20 cellular contexts compared by ENCODE assay signal in genomic region chr16:88762258-88762870, GRCh38. TPM values are rescaled to one million over a fixed set of nuclear protein-coding genes. Genes with fewer than 3 reads are reported as not detected.
A peak's percentile ranks its signal among the peaks of the same experiment; 100 is the strongest.
DNase-seq lines count a peak whose midpoint lies in the region; ATAC-seq and TF ChIP-seq lines count a peak whose summit lies in the region.
"Had no signal": no experiment of that assay in that cellular context is flagged by ENCODE, and none has a peak within 500 bp of the region (broad histone marks: within the 10 kb centered on the region; RNA-seq: fewer than 3 reads in every experiment).

No MANE protein-coding gene starts in this region.

- intact Hi-C loops in aorta (cut with DNase I) = no loop called here

- H3K27ac Mint-ChIP-seq in T-helper 17 cell (peak overlapping the region; percentile 78), mesothelial cell of epicardium (peak overlapping the region; percentile 98)
- no peak overlapping the region for H3K27ac Mint-ChIP-seq in stimulated activated naive CD8-positive, alpha-beta T cell treated with anti-CD3 and anti-CD28 coated beads, Interleukin-15, amount 100 ng/mL, for 72 hours
- H3K27ac Mint-ChIP-seq: activated naive CD8-positive, alpha-beta T cell treated with anti-CD3 and anti-CD28 coated beads for 36 hours; CD4-positive, CD25-positive, alpha-beta regulatory T cell; T-helper 2 cell treated with Interferon-gamma antibody and Interleukin-4, amounts not matched to agents 5 μg/mL and 100 μg/mL, for 36 hours had no signal

- H3K27me3 Mint-ChIP-seq in T-helper 17 cell (no peaks in the 10 kb centered on the region), mesothelial cell of epicardium (ENCODE audit: low read depth) (no peaks in the 10 kb centered on the region)
- no peaks in the 10 kb centered on the region for H3K27me3 Mint-ChIP-seq in stimulated activated naive CD8-positive, alpha-beta T cell treated with anti-CD3 and anti-CD28 coated beads, Interleukin-15, amount 100 ng/mL, for 72 hours
- H3K27me3 Mint-ChIP-seq: activated naive CD8-positive, alpha-beta T cell treated with anti-CD3 and anti-CD28 coated beads for 36 hours; CD4-positive, CD25-positive, alpha-beta regulatory T cell had no signal

- no peaks in the 10 kb centered on the region for H3K27me3 ChIP-seq in BLaER1 treated with 17β-estradiol and CSF1 and Interleukin-3, amounts not matched to agents 10 nM and 100 nM
- H3K27me3 ChIP-seq in aorta (ENCODE audit: control insufficient read depth in 1 of 2, insufficient read depth in 2 of 2, low read length in 1 of 2) = no peaks in the 10 kb centered on the region
- H3K27me3 ChIP-seq: brain microvascular endothelial cell, SJSA1, tibial artery had no signal

- ATAC-seq in T-helper 17 cell = no peak
- ATAC-seq in aorta (ENCODE audit: low FRiP score) = no peak
- ATAC-seq in stimulated activated naive CD8-positive, alpha-beta T cell treated with anti-CD3 and anti-CD28 coated beads, Interleukin-15, amount 100 ng/mL, for 72 hours = no peak

- H3K9me3 Mint-ChIP-seq in mesothelial cell of epicardium = no peaks in the 10 kb centered on the region
- H3K9me3 Mint-ChIP-seq in stimulated activated naive CD8-positive, alpha-beta T cell treated with anti-CD3 and anti-CD28 coated beads, Interleukin-15, amount 100 ng/mL, for 72 hours = no peaks in the 10 kb centered on the region
- H3K9me3 Mint-ChIP-seq: activated naive CD8-positive, alpha-beta T cell treated with anti-CD3 and anti-CD28 coated beads for 36 hours; CD4-positive, CD25-positive, alpha-beta regulatory T cell; T-helper 2 cell treated with Interferon-gamma antibody and Interleukin-4, amounts not matched to agents 5 μg/mL and 100 μg/mL, for 36 hours had no signal

- peak overlapping the region in 8 of 11 experiments; percentile 3 to 42 (median 28); a peak in 8 of 22 replicates for H3K4me2 ChIP-seq in BLaER1 treated with 17β-estradiol and CSF1 and Interleukin-3, amounts not matched to agents 10 nM and 100 nM

- peaks cover 31% of the 10 kb centered on the region for H3K4me1 Mint-ChIP-seq in T-helper 17 cell
- peaks cover 62% of the 10 kb centered on the region for H3K4me1 Mint-ChIP-seq in mesothelial cell of epicardium
- peaks cover 27% of the 10 kb centered on the region for H3K4me1 Mint-ChIP-seq in stimulated activated naive CD8-positive, alpha-beta T cell treated with anti-CD3 and anti-CD28 coated beads, Interleukin-15, amount 100 ng/mL, for 72 hours

- H3K9ac ChIP-seq in BLaER1 treated with 17β-estradiol and CSF1 and Interleukin-3, amounts not matched to agents 10 nM and 100 nM = peak overlapping the region in 2 of 11 experiments; percentile 15 to 24; a peak in 4 of 22 replicates

- H3K4me1 ChIP-seq in BLaER1 treated with 17β-estradiol and CSF1 and Interleukin-3, amounts not matched to agents 10 nM and 100 nM = peaks cover 70 to 97% (median 92%) of the 10 kb centered on the region in 10 experiments
- H3K4me1 ChIP-seq in aorta (ENCODE audit: control insufficient read depth in 1 of 2, insufficient read depth in 2 of 2, low read length in 2 of 2) = no peaks in the 10 kb centered on the region

- H3K36me3 ChIP-seq in BLaER1 treated with 17β-estradiol and CSF1 and Interleukin-3, amounts not matched to agents 10 nM and 100 nM = peaks cover 6 to 69% (median 32%) of the 10 kb centered on the region in 11 experiments; a peak in 20 of 22 replicates
- H3K36me3 ChIP-seq in aorta (ENCODE audit: control insufficient read depth in 1 of 2, insufficient read depth in 2 of 2, low read length in 1 of 2) = no peaks in the 10 kb centered on the region

- peak overlapping the region in 1 of 11 experiments; percentile 9; a peak in 1 of 22 replicates for H3K27ac ChIP-seq in BLaER1 treated with 17β-estradiol and CSF1 and Interleukin-3, amounts not matched to agents 10 nM and 100 nM
- no peak overlapping the region for H3K27ac ChIP-seq in aorta (ENCODE audit: low read depth in 1 of 2, low read length in 2 of 2)
- H3K27ac ChIP-seq: brain microvascular endothelial cell, epithelial cell of prostate, SJSA1, tibial artery had no signal

- H3K4me3 Mint-ChIP-seq in T-helper 17 cell (no peak overlapping the region), mesothelial cell of epicardium (no peak overlapping the region)
- H3K4me3 Mint-ChIP-seq in stimulated activated naive CD8-positive, alpha-beta T cell treated with anti-CD3 and anti-CD28 coated beads, Interleukin-15, amount 100 ng/mL, for 72 hours = no peak overlapping the region
- H3K4me3 Mint-ChIP-seq: activated naive CD8-positive, alpha-beta T cell treated with anti-CD3 and anti-CD28 coated beads for 36 hours; CD4-positive, CD25-positive, alpha-beta regulatory T cell; T-helper 2 cell treated with Interferon-gamma antibody and Interleukin-4, amounts not matched to agents 5 μg/mL and 100 μg/mL, for 36 hours had no signal

- 77% methylated on average over 16 of the region's 16 CpGs for WGBS in aorta, 2 donors

- DNase-seq in T-helper 17 cell = no peak
- no peak for DNase-seq in mesothelial cell of epicardium (ENCODE audit: low spot score in 2 of 2, unreplicated experiment in 2 of 2)
- no peak for DNase-seq in aorta
- DNase-seq in stimulated activated naive CD8-positive, alpha-beta T cell treated with anti-CD3 and anti-CD28 coated beads, Interleukin-15, amount 100 ng/mL, for 72 hours = no peak
- DNase-seq in stimulated activated naive CD4-positive, alpha-beta T cell treated with Interleukin-2 at 50 U/mL for 16 hours (lab: John Stamatoyannopoulos, UW) = no peak
- DNase-seq: activated CD4-positive, CD25-positive, alpha-beta regulatory T cell; activated naive CD8-positive, alpha-beta T cell treated with anti-CD3 and anti-CD28 coated beads for 36 hours; activated T-cell treated with anti-CD3 and anti-CD28 coated beads, Interleukin-2, amount 50 U/mL, for 48 hours; brain microvascular endothelial cell; CD4-positive, CD25-positive, alpha-beta regulatory T cell; dermis blood vessel endothelial cell; NCI-H1417 treated with DMSO at 0.1 percent for 48 hours; NCI-H748 treated with DMSO at 0.1 percent for 48 hours; OCI-M1; tibial artery had no signal

- peaks cover 98 to 100% (median 99%) of the 10 kb centered on the region in 11 experiments for H4K20me1 ChIP-seq in BLaER1 treated with 17β-estradiol and CSF1 and Interleukin-3, amounts not matched to agents 10 nM and 100 nM

- H3K36me3 Mint-ChIP-seq in T-helper 17 cell (ENCODE audit: low read depth) (no peaks in the 10 kb centered on the region), mesothelial cell of epicardium (no peaks in the 10 kb centered on the region)

- no peak for TF ChIP-seq CTCF in mesothelial cell of epicardium (IDR thresholded peaks at IDR 0.05; ENCODE audit: unreplicated experiment)

- no peak overlapping the region for H3K4me3 ChIP-seq in BLaER1 treated with 17β-estradiol and CSF1 and Interleukin-3, amounts not matched to agents 10 nM and 100 nM
- H3K4me3 ChIP-seq in aorta (ENCODE audit: low read length in 2 of 2) = no peak overlapping the region
- H3K4me3 ChIP-seq: mucosa of descending colon, SJSA1, tibial artery had no signal

- peaks cover 0 to 5% (median 0%) of the 10 kb centered on the region in 11 experiments; a peak in 2 of 22 replicates for H3K9me3 ChIP-seq in BLaER1 treated with 17β-estradiol and CSF1 and Interleukin-3, amounts not matched to agents 10 nM and 100 nM (replicated peaks in 1 of 11)
- no peaks in the 10 kb centered on the region for H3K9me3 ChIP-seq in T-helper 17 cell (ENCODE audit: control insufficient read depth, low read length, poor library complexity, severe bottlenecking)
- no peaks in the 10 kb centered on the region for H3K9me3 ChIP-seq in aorta (ENCODE audit: control insufficient read depth, low read length)
- H3K9me3 ChIP-seq: mucosa of descending colon, SJSA1 had no signal

RNA-seq across cellular contexts. Expression of gene PIEZO1, which starts 22.7 kb away (rescaled TPM):
- total RNA-seq in T-helper 17 cell = 100 to 1,000 TPM; 272 to 318 TPM
- 148 to 160 TPM (median 151 TPM) in 3 replicates for total RNA-seq in mesothelial cell of epicardium
- total RNA-seq in aorta = 100 to 1,000 TPM; 101 to 120 TPM
- polyA plus RNA-seq in aorta = 100 to 1,000 TPM in 1 of 2 donors, 10 to 100 TPM in 1; 35.9 to 205 TPM

RNA-seq across cellular contexts. Expression of gene CDT1, which starts 41.2 kb away (rescaled TPM):
- 1 to 10 TPM in 1 of 2 donors, under 1 TPM in 1; 0.42 to 1.3 TPM for total RNA-seq in T-helper 17 cell
- total RNA-seq in mesothelial cell of epicardium = 14.1 to 15.9 TPM (median 14.6 TPM) in 3 replicates
- 1 to 10 TPM in 1 of 2 donors, under 1 TPM in 1; 0.88 to 1.5 TPM for total RNA-seq in aorta
- 1 to 10 TPM in 1 of 2 donors, under 1 TPM in 1; 0.05 to 1.0 TPM for polyA plus RNA-seq in aorta

RNA-seq across cellular contexts. Expression of gene APRT, which starts 49.4 kb away (rescaled TPM):
- total RNA-seq in T-helper 17 cell (100 to 1,000 TPM; 130 to 158 TPM), mesothelial cell of epicardium (95.9 to 99.2 TPM (median 96.2 TPM) in 3 replicates), aorta (10 to 100 TPM; 60.2 to 61.3 TPM)
- polyA plus RNA-seq in aorta = 100 to 1,000 TPM in 1 of 2 donors, 10 to 100 TPM in 1; 88.6 to 116 TPM

RNA-seq across cellular contexts. Expression of gene CTU2, which starts 56.1 kb away (rescaled TPM):
- 10 to 100 TPM; 22.4 to 33.6 TPM for total RNA-seq in T-helper 17 cell
- total RNA-seq in mesothelial cell of epicardium = 22.2 to 28.2 TPM (median 22.2 TPM) in 3 replicates
- total RNA-seq in aorta = 10 to 100 TPM; 15.8 to 17.0 TPM
- 10 to 100 TPM in 1 of 2 donors, 1 to 10 TPM in 1; 4.0 to 18.4 TPM for polyA plus RNA-seq in aorta

RNA-seq across cellular contexts. Expression of gene RNF166, which starts 56.2 kb away (rescaled TPM):
- total RNA-seq in T-helper 17 cell (100 to 1,000 TPM; 235 to 398 TPM), mesothelial cell of epicardium (20.9 to 22.9 TPM (median 21.4 TPM) in 3 replicates), aorta (10 to 100 TPM; 18.0 to 39.4 TPM)
- 10 to 100 TPM; 16.2 to 27.4 TPM for polyA plus RNA-seq in aorta

Comparison
In these comparisons a context has a peak if more than half of its experiments do, and no peak if none do; other contexts are left out.
1. H3K27ac Mint-ChIP-seq: peak in T-helper 17 cell (single experiment) and mesothelial cell of epicardium (single experiment); none in stimulated activated naive CD8-positive, alpha-beta T cell treated with anti-CD3 and anti-CD28 coated beads, Interleukin-15, amount 100 ng/mL, for 72 hours (0 of 2).